In the genomic region with DNA sequence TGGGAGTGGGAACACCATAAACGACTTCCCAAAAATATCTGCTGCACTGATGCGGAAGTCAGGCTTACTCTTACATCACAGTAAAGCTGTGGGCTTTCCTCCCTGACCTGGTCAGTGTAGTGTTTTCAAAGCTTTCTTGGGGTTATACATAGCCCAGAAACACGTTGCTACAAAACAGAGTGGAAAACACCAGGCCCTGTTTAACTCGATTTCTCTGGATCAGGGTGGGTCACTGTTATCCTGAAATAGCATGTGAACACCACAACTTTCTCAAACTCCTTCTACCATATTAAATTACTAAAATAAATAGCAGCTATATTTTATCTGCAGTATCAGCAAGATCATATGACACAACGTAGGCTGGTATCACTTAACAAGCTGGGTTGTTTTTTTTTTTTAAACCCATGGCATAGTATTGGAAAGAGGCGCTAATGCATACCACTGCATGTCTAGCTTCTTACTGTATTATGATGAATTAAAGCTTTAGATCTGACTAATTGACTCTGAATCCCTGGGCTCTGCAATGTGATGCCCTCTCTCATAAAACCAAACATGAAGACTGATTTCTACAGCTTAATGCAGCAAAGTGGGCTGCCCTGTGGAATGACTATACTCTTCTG, we compare ENCODE assay signal across 1 cellular context.
TF ChIP-seq lines count a peak whose summit lies in the region.

No MANE protein-coding gene starts in this region.

TF ChIP-seq in SK-N-SH, 30 proteins besides CTCF, POLR2A, EP300 and RAD21 (continued from another document):
- TF ChIP-seq GABPA (IDR thresholded peaks at IDR 0.05; ENCODE audit: low read depth) = no peak
- TF ChIP-seq, protein P1, sequence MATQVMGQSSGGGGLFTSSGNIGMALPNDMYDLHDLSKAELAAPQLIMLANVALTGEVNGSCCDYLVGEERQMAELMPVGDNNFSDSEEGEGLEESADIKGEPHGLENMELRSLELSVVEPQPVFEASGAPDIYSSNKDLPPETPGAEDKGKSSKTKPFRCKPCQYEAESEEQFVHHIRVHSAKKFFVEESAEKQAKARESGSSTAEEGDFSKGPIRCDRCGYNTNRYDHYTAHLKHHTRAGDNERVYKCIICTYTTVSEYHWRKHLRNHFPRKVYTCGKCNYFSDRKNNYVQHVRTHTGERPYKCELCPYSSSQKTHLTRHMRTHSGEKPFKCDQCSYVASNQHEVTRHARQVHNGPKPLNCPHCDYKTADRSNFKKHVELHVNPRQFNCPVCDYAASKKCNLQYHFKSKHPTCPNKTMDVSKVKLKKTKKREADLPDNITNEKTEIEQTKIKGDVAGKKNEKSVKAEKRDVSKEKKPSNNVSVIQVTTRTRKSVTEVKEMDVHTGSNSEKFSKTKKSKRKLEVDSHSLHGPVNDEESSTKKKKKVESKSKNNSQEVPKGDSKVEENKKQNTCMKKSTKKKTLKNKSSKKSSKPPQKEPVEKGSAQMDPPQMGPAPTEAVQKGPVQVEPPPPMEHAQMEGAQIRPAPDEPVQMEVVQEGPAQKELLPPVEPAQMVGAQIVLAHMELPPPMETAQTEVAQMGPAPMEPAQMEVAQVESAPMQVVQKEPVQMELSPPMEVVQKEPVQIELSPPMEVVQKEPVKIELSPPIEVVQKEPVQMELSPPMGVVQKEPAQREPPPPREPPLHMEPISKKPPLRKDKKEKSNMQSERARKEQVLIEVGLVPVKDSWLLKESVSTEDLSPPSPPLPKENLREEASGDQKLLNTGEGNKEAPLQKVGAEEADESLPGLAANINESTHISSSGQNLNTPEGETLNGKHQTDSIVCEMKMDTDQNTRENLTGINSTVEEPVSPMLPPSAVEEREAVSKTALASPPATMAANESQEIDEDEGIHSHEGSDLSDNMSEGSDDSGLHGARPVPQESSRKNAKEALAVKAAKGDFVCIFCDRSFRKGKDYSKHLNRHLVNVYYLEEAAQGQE (IDR thresholded peaks at IDR 0.05; ENCODE audit: low read depth, low read length) = no peak
- TF ChIP-seq YY1 (IDR thresholded peaks at IDR 0.05; ENCODE audit: low read depth) = no peak
- TF ChIP-seq, protein P2, sequence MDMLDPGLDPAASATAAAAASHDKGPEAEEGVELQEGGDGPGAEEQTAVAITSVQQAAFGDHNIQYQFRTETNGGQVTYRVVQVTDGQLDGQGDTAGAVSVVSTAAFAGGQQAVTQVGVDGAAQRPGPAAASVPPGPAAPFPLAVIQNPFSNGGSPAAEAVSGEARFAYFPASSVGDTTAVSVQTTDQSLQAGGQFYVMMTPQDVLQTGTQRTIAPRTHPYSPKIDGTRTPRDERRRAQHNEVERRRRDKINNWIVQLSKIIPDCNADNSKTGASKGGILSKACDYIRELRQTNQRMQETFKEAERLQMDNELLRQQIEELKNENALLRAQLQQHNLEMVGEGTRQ (IDR thresholded peaks at IDR 0.05; ENCODE audit: borderline replicate concordance, low read depth, low read length) = no peak
- 0 out of 2 replicates have a peak, but pooled peaks have one; percentile 26 for TF ChIP-seq TEAD4 (IDR thresholded peaks at IDR 0.05; ENCODE audit: borderline replicate concordance, insufficient read depth)
- no peak for TF ChIP-seq MXI1 (IDR thresholded peaks at IDR 0.05; ENCODE audit: low read depth, low read length)
- TF ChIP-seq, protein P3, sequence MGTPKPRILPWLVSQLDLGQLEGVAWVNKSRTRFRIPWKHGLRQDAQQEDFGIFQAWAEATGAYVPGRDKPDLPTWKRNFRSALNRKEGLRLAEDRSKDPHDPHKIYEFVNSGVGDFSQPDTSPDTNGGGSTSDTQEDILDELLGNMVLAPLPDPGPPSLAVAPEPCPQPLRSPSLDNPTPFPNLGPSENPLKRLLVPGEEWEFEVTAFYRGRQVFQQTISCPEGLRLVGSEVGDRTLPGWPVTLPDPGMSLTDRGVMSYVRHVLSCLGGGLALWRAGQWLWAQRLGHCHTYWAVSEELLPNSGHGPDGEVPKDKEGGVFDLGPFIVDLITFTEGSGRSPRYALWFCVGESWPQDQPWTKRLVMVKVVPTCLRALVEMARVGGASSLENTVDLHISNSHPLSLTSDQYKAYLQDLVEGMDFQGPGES (IDR thresholded peaks at IDR 0.05; ENCODE audit: low read depth, low read length) = no peak
- no peak for TF ChIP-seq RXRA (IDR thresholded peaks at IDR 0.05; ENCODE audit: borderline replicate concordance, low read depth)
- TF ChIP-seq ELF1 (IDR thresholded peaks at IDR 0.05) = no peak
- no peak for TF ChIP-seq NFIC (IDR thresholded peaks at IDR 0.05; ENCODE audit: borderline replicate concordance)
- TF ChIP-seq RCOR1 (IDR thresholded peaks at IDR 0.05; ENCODE audit: low read length) = no peak
- TF ChIP-seq RFX5 (IDR thresholded peaks at IDR 0.05; ENCODE audit: low read length) = no peak
- TF ChIP-seq, protein P4, sequence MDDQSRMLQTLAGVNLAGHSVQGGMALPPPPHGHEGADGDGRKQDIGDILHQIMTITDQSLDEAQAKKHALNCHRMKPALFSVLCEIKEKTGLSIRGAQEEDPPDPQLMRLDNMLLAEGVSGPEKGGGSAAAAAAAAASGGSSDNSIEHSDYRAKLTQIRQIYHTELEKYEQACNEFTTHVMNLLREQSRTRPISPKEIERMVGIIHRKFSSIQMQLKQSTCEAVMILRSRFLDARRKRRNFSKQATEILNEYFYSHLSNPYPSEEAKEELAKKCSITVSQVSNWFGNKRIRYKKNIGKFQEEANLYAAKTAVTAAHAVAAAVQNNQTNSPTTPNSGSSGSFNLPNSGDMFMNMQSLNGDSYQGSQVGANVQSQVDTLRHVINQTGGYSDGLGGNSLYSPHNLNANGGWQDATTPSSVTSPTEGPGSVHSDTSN (IDR thresholded peaks at IDR 0.05) = peak; percentile 73
- peak; percentile 75 for TF ChIP-seq TCF12 (IDR thresholded peaks at IDR 0.05)
- TF ChIP-seq POLR2AphosphoS5 (IDR thresholded peaks at IDR 0.05; ENCODE audit: low read depth, low read length) = no peak; the same call in 1 of the 2 replicates
- TF ChIP-seq TAF1 (IDR thresholded peaks at IDR 0.05; ENCODE audit: borderline replicate concordance, low read depth, low read length) = no peak
- no peak for TF ChIP-seq CHD2 (IDR thresholded peaks at IDR 0.05; ENCODE audit: low read length, partially characterized antibody)
- TF ChIP-seq SMC3 (IDR thresholded peaks at IDR 0.05; ENCODE audit: low read depth, low read length) = no peak
- no peak for TF ChIP-seq EZH2phosphoT487 (IDR thresholded peaks at IDR 0.05; ENCODE audit: borderline replicate concordance, low read depth)
- TF ChIP-seq NRF1 (IDR thresholded peaks at IDR 0.05; ENCODE audit: low read depth, low read length) = no peak
- no peak for TF ChIP-seq SIN3A (IDR thresholded peaks at IDR 0.05; ENCODE audit: borderline replicate concordance, low read depth, low read length)
- no peak for TF ChIP-seq FOXM1 (IDR thresholded peaks at IDR 0.05; ENCODE audit: low read depth)
- TF ChIP-seq GATA2 (CRISPR knock-in tag; IDR thresholded peaks at IDR 0.05) = no peak
- TF ChIP-seq FOSL2 (IDR thresholded peaks at IDR 0.05; ENCODE audit: borderline replicate concordance, low read depth) = peak; percentile 44; the same call in 1 of the 2 replicates
- TF ChIP-seq, protein P5, sequence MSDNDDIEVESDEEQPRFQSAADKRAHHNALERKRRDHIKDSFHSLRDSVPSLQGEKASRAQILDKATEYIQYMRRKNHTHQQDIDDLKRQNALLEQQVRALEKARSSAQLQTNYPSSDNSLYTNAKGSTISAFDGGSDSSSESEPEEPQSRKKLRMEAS (IDR thresholded peaks at IDR 0.05; ENCODE audit: low read depth) = no peak
- TF ChIP-seq MEF2A (IDR thresholded peaks at IDR 0.05; ENCODE audit: borderline replicate concordance, low read depth) = no peak
- TF ChIP-seq, protein P6, sequence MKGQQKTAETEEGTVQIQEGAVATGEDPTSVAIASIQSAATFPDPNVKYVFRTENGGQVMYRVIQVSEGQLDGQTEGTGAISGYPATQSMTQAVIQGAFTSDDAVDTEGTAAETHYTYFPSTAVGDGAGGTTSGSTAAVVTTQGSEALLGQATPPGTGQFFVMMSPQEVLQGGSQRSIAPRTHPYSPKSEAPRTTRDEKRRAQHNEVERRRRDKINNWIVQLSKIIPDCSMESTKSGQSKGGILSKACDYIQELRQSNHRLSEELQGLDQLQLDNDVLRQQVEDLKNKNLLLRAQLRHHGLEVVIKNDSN (IDR thresholded peaks at IDR 0.05; ENCODE audit: borderline replicate concordance, low read depth) = no peak
- TF ChIP-seq JUND (IDR thresholded peaks at IDR 0.05) = peak; percentile 46; the same call in 1 of the 2 replicates
- TF ChIP-seq FOXJ3 (CRISPR knock-in tag; IDR thresholded peaks at IDR 0.05) = no peak
